24 cellular contexts compared by ENCODE assay signal in the genomic region with DNA sequence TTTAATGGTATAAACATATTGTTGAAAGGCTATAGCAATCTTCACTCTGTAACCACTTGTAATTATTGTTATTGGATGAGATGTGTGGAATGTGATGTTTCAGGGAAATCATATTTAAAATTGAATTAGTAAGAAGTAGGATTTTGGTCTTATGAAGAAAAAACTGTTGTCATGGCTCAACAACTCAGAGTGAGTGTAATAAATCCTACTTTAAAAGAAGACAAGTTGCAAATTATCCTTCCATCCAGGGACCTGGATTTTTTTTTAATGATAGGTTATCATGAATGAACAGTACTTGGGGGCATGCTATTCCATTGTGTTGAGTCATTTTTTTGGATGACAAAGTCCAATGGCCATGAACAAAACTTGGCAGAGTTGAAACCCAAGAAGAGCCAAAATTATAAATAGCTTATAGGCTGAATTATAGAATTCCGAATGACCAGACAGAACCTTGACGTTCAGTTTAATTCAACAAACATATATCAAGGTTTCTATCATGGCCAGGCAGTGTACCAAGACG.
"Had no signal": no experiment of that assay in that cellular context is flagged by ENCODE, and none has a peak within 500 bp of the region (broad histone marks: within the 10 kb centered on the region; RNA-seq: fewer than 3 reads in every experiment).

No MANE protein-coding gene starts in this region.

- H3K27me3 ChIP-seq: ascending aorta, cardiac muscle cell had no signal

- H3K4me1 ChIP-seq: ascending aorta had no signal

- H3K27me3 Mint-ChIP-seq: activated CD4-positive, alpha-beta T cell treated with anti-CD3 and anti-CD28 coated beads, Interleukin-2, amount 10 ng/mL, durations not matched to agents 7 days and 5 days; activated naive CD4-positive, alpha-beta T cell treated with anti-CD3 and anti-CD28 coated beads, Interleukin-2, amount 10 ng/mL, durations not matched to agents 7 days and 5 days; activated naive CD8-positive, alpha-beta T cell; activated naive CD8-positive, alpha-beta T cell treated with anti-CD3 and anti-CD28 coated beads, Interleukin-2, amount 50 U/mL, for 24 hours; central memory CD8-positive, alpha-beta T cell had no signal

- H3K36me3 ChIP-seq: ascending aorta, cardiac muscle cell had no signal

- H3K4me3 Mint-ChIP-seq: activated CD4-positive, alpha-beta T cell treated with anti-CD3 and anti-CD28 coated beads, Interleukin-2, amount 10 ng/mL, durations not matched to agents 7 days and 5 days; activated naive CD4-positive, alpha-beta T cell treated with anti-CD3 and anti-CD28 coated beads, Interleukin-2, amount 10 ng/mL, durations not matched to agents 7 days and 5 days; activated naive CD8-positive, alpha-beta T cell; activated naive CD8-positive, alpha-beta T cell treated with anti-CD3 and anti-CD28 coated beads, Interleukin-2, amount 50 U/mL, for 24 hours; central memory CD8-positive, alpha-beta T cell; T-helper 1 cell treated with Interleukin-12 subunit alpha and Interleukin-12 subunit beta and Interleukin-4 antibody, amounts not matched to agents 30 μg/mL and 1 μg/mL, for 36 hours; T-helper 2 cell treated with Interferon-gamma antibody and Interleukin-4, amounts not matched to agents 5 μg/mL and 100 μg/mL, for 36 hours had no signal

- FAIRE-seq: TTC549 had no signal

- ATAC-seq: activated naive CD8-positive, alpha-beta T cell treated with anti-CD3 and anti-CD28 coated beads, Interleukin-2, amount 50 U/mL, for 24 hours had no signal

- H3K36me3 Mint-ChIP-seq: activated naive CD4-positive, alpha-beta T cell treated with anti-CD3 and anti-CD28 coated beads, Interleukin-2, amount 10 ng/mL, durations not matched to agents 7 days and 5 days; activated naive CD8-positive, alpha-beta T cell had no signal

- H3K9me3 ChIP-seq: ascending aorta had no signal

- DNase-seq: activated CD4-positive, alpha-beta T cell treated with anti-CD3 and anti-CD28 coated beads, Interleukin-2, amount 10 ng/mL, durations not matched to agents 7 days and 5 days; activated CD4-positive, alpha-beta T cell treated with anti-CD3 and anti-CD28 coated beads, Interleukin-2, amount 50 U/mL, for 48 hours; activated CD8-positive, alpha-beta memory T cell treated with anti-CD3 and anti-CD28 coated beads, Interleukin-2, amount 50 U/mL, for 48 hours; activated effector memory CD4-positive, alpha-beta T cell treated with Interleukin-2 at 50 U/mL for 16 hours; activated naive CD4-positive, alpha-beta T cell treated with anti-CD3 and anti-CD28 coated beads, Interleukin-2, amount 10 ng/mL, durations not matched to agents 7 days and 5 days; activated naive CD8-positive, alpha-beta T cell treated with anti-CD3 and anti-CD28 coated beads, Interleukin-2, amount 50 U/mL, for 24 hours; activated T-cell treated with anti-CD3 and anti-CD28 coated beads, Interleukin-2, amount 50 U/mL, for 48 hours; amygdala; NCI-H1092 treated with DMSO at 0.1 percent for 48 hours; NCI-H1417; NCI-H146; NCI-H187; NCI-H2171 treated with DMSO at 0.1 percent for 48 hours; NCI-H226; NCI-H446 treated with DMSO at 0.1 percent for 48 hours; NCI-H524; Right ventricle myocardium superior had no signal

- H3K4me1 Mint-ChIP-seq: activated CD4-positive, alpha-beta T cell treated with anti-CD3 and anti-CD28 coated beads, Interleukin-2, amount 10 ng/mL, durations not matched to agents 7 days and 5 days; activated naive CD4-positive, alpha-beta T cell treated with anti-CD3 and anti-CD28 coated beads, Interleukin-2, amount 10 ng/mL, durations not matched to agents 7 days and 5 days; activated naive CD8-positive, alpha-beta T cell treated with anti-CD3 and anti-CD28 coated beads, Interleukin-2, amount 50 U/mL, for 24 hours; central memory CD8-positive, alpha-beta T cell had no signal

- H3K27ac Mint-ChIP-seq: activated CD4-positive, alpha-beta T cell treated with anti-CD3 and anti-CD28 coated beads, Interleukin-2, amount 10 ng/mL, durations not matched to agents 7 days and 5 days; activated naive CD4-positive, alpha-beta T cell treated with anti-CD3 and anti-CD28 coated beads, Interleukin-2, amount 10 ng/mL, durations not matched to agents 7 days and 5 days; activated naive CD8-positive, alpha-beta T cell; activated naive CD8-positive, alpha-beta T cell treated with anti-CD3 and anti-CD28 coated beads, Interleukin-2, amount 50 U/mL, for 24 hours; T-helper 1 cell treated with Interleukin-12 subunit alpha and Interleukin-12 subunit beta and Interleukin-4 antibody, amounts not matched to agents 30 μg/mL and 1 μg/mL, for 36 hours; T-helper 2 cell treated with Interferon-gamma antibody and Interleukin-4, amounts not matched to agents 5 μg/mL and 100 μg/mL, for 36 hours had no signal

- H3K27ac ChIP-seq: ascending aorta, cardiac muscle cell had no signal

- H3K4me3 ChIP-seq: ascending aorta, cardiac muscle cell had no signal
